In genomic region chr22:49917997-49918910, GRCh38 we compare ENCODE assay signal across 8 cellular contexts. TPM values are rescaled to one million over a fixed set of nuclear protein-coding genes. Genes with fewer than 3 reads are reported as not detected.
DNase-seq lines count a peak whose midpoint lies in the region; ATAC-seq and TF ChIP-seq lines count a peak whose summit lies in the region.

ALG12 (minus strand) TSS chr22:49918438; CDS start chr22:49913765, 4,673 bp downstream.
CRELD2 (plus strand) TSS chr22:49918634; CDS start chr22:49918770, 136 bp downstream.

- no peaks in the 10 kb centered on the region for H3K27me3 Mint-ChIP-seq in activated T-helper 2 cell treated with anti-CD3 and anti-CD28 coated beads, Interferon-gamma antibody, Interleukin-2, Interleukin-4, amounts not matched to agents 10 μg/mL and 5 μg/mL and 100 μg/mL, durations not matched to agents 14 hours and 24 hours and 36 hours (ENCODE audit: low read depth)
- H3K27me3 Mint-ChIP-seq in natural killer cell (ENCODE audit: low read depth in 2 of 2): no peaks in the 10 kb centered on the region

- H3K36me3 Mint-ChIP-seq in activated T-helper 2 cell treated with anti-CD3 and anti-CD28 coated beads, Interferon-gamma antibody, Interleukin-2, Interleukin-4, amounts not matched to agents 10 μg/mL and 5 μg/mL and 100 μg/mL, durations not matched to agents 14 hours and 24 hours and 36 hours (ENCODE audit: low read depth): peaks cover 10% of the 10 kb centered on the region
- no peaks in the 10 kb centered on the region for H3K36me3 Mint-ChIP-seq in natural killer cell

- H3K4me1 ChIP-seq in RWPE2 (ENCODE audit: insufficient read depth, poor library complexity, severe bottlenecking): no peaks in the 10 kb centered on the region

- peak within 1 kb of the TSS; percentile 87 for H3K4me3 Mint-ChIP-seq in activated T-helper 2 cell treated with anti-CD3 and anti-CD28 coated beads, Interferon-gamma antibody, Interleukin-2, Interleukin-4, amounts not matched to agents 10 μg/mL and 5 μg/mL and 100 μg/mL, durations not matched to agents 14 hours and 24 hours and 36 hours (ENCODE audit: low read depth)
- H3K4me3 Mint-ChIP-seq in natural killer cell: peak within 1 kb of the TSS; percentile 86

- peaks cover 17% of the 10 kb centered on the region for H3K4me1 Mint-ChIP-seq in activated T-helper 2 cell treated with anti-CD3 and anti-CD28 coated beads, Interferon-gamma antibody, Interleukin-2, Interleukin-4, amounts not matched to agents 10 μg/mL and 5 μg/mL and 100 μg/mL, durations not matched to agents 14 hours and 24 hours and 36 hours (ENCODE audit: low read depth)
- H3K4me1 Mint-ChIP-seq in natural killer cell: peaks cover 0 to 11% of the 10 kb centered on the region in 2 donors

- intact Hi-C loops in activated T-helper 2 cell treated with anti-CD3 and anti-CD28 coated beads, Interferon-gamma antibody, Interleukin-2, Interleukin-4, amounts not matched to agents 10 μg/mL and 5 μg/mL and 100 μg/mL, durations not matched to agents 14 hours and 24 hours and 36 hours (cut with micrococcal nuclease): loop anchor here (1.0 to 5.0 kb wide), 4 partner anchors 42 to 151 kb away; partner anchors contain the start of genes PIM3 and ZBED4
- intact Hi-C loops in natural killer cell (cut with micrococcal nuclease): loop anchor here (1.0 to 10.0 kb wide), 2 partner anchors 63 to 151 kb away; partner anchors contain the start of gene ZBED4

- peak within 1 kb of the TSS; percentile 75 for H3K27ac ChIP-seq in RWPE2 (ENCODE audit: poor library complexity, severe bottlenecking)

- ATAC-seq in RWPE2 (ENCODE audit: low read depth) (peak; percentile 95), natural killer cell (peak; percentile 96 to 99 (median 97))

- H3K9me3 Mint-ChIP-seq in activated T-helper 2 cell treated with anti-CD3 and anti-CD28 coated beads, Interferon-gamma antibody, Interleukin-2, Interleukin-4, amounts not matched to agents 10 μg/mL and 5 μg/mL and 100 μg/mL, durations not matched to agents 14 hours and 24 hours and 36 hours: no peaks in the 10 kb centered on the region
- no peaks in the 10 kb centered on the region for H3K9me3 Mint-ChIP-seq in natural killer cell

- H3K27me3 ChIP-seq in RWPE2 (ENCODE audit: insufficient read depth, poor library complexity, severe bottlenecking): no peaks in the 10 kb centered on the region

- H3K36me3 ChIP-seq in RWPE2 (ENCODE audit: low read depth): peaks cover 45% of the 10 kb centered on the region

- DNase-seq in EL (peak; percentile 98), GOT3 (lab: John Stamatoyannopoulos, UW) (peak; percentile 88), LNCaP clone FGC (ENCODE audit: low read depth) (peak; percentile 74), RWPE2 (ENCODE audit: low spot score) (peak; percentile 96), fibroblast of mammary gland (ENCODE audit: low read depth) (peak; percentile 93), natural killer cell (peak; percentile 96)
- DNase-seq in activated T-helper 2 cell treated with anti-CD3 and anti-CD28 coated beads, Interferon-gamma antibody, Interleukin-2, Interleukin-4, amounts not matched to agents 10 μg/mL and 5 μg/mL and 100 μg/mL, durations not matched to agents 14 hours and 24 hours and 36 hours (ENCODE audit: low spot score): peak; percentile 95
- DNase-seq in stimulated activated naive CD4-positive, alpha-beta T cell (lab: John Stamatoyannopoulos, UW): peak; percentile 90 to 95 (median 94)

- H3K4me3 ChIP-seq in LNCaP clone FGC (ENCODE audit: low read depth, low read length): peak within 1 kb of the TSS; percentile 85
- H3K4me3 ChIP-seq in RWPE2 (ENCODE audit: severe bottlenecking): peak within 1 kb of the TSS; percentile 81
- H3K4me3 ChIP-seq in fibroblast of mammary gland (ENCODE audit: control insufficient read depth, low read depth, low read length): peak within 1 kb of the TSS; percentile 75

- TF ChIP-seq CTCF in LNCaP clone FGC (IDR thresholded peaks at IDR 0.05; ENCODE audit: control insufficient read depth, extremely low read depth, insufficient read depth) (no peak), RWPE2 (IDR thresholded peaks at IDR 0.05; ENCODE audit: poor library complexity, severe bottlenecking) (no peak), fibroblast of mammary gland (conservative IDR thresholded peaks at IDR 0.05; ENCODE audit: control insufficient read depth, insufficient read depth, low read depth, low read length) (no peak), natural killer cell (IDR thresholded peaks at IDR 0.05) (no peak)

- H3K27ac Mint-ChIP-seq in activated T-helper 2 cell treated with anti-CD3 and anti-CD28 coated beads, Interferon-gamma antibody, Interleukin-2, Interleukin-4, amounts not matched to agents 10 μg/mL and 5 μg/mL and 100 μg/mL, durations not matched to agents 14 hours and 24 hours and 36 hours: peak within 1 kb of the TSS; percentile 83
- H3K27ac Mint-ChIP-seq in natural killer cell: peak within 1 kb of the TSS; percentile 70 to 88

- no peaks in the 10 kb centered on the region for H3K9me3 ChIP-seq in RWPE2 (ENCODE audit: severe bottlenecking)

RNA-seq across cellular contexts. Expression of gene ALG12, which starts in this region (rescaled TPM):
- total RNA-seq in activated T-helper 2 cell treated with anti-CD3 and anti-CD28 coated beads, Interferon-gamma antibody, Interleukin-2, Interleukin-4, amounts not matched to agents 10 μg/mL and 5 μg/mL and 100 μg/mL, durations not matched to agents 14 hours and 24 hours and 36 hours: 15.5 and 16.5 TPM in 2 replicates
- total RNA-seq in natural killer cell: 10 to 100 TPM; 17.2 to 22.7 (median 19.2) TPM

RNA-seq across cellular contexts. Expression of gene CRELD2, which starts in this region (rescaled TPM):
- 49.9 and 52.9 TPM in 2 replicates for total RNA-seq in activated T-helper 2 cell treated with anti-CD3 and anti-CD28 coated beads, Interferon-gamma antibody, Interleukin-2, Interleukin-4, amounts not matched to agents 10 μg/mL and 5 μg/mL and 100 μg/mL, durations not matched to agents 14 hours and 24 hours and 36 hours
- total RNA-seq in natural killer cell: 10 to 100 TPM; 45.1 to 69.8 (median 48.5) TPM

Comparison
In these comparisons a context has a peak if more than half of its experiments do, and no peak if none do; other contexts are left out.
1. Peak in every context shown above with its lines: DNase-seq, ATAC-seq, H3K4me3 ChIP-seq and H3K27ac ChIP-seq.